ENCODE assay signal across 1 cellular context in genomic region chr9:113220467-113221002, GRCh38.
TF ChIP-seq lines count a peak whose summit lies in the region.

No MANE protein-coding gene starts in this region.

TF ChIP-seq in A549, 52 proteins besides CTCF, POLR2A, EP300 and RAD21 (continued from another document):
- TF ChIP-seq JUN (IDR thresholded peaks at IDR 0.05) (no peak), PBX3 (IDR thresholded peaks at IDR 0.05) (no peak), ZNF302 (CRISPR knock-in tag; IDR thresholded peaks at IDR 0.05) (no peak), EHF (CRISPR knock-in tag; IDR thresholded peaks at IDR 0.05) (no peak), JUNB (IDR thresholded peaks at IDR 0.05) (no peak), NFE2L2 (conservative IDR thresholded peaks at IDR 0.05; ENCODE audit: low read length) (no peak), MAX (IDR thresholded peaks at IDR 0.05) (no peak), CBX8 (IDR thresholded peaks at IDR 0.05) (no peak), ATOH8 (CRISPR knock-in tag; IDR thresholded peaks at IDR 0.05; ENCODE audit: low read depth) (no peak), SMC3 (IDR thresholded peaks at IDR 0.05) (no peak), BHLHE40 (IDR thresholded peaks at IDR 0.05; ENCODE audit: low read depth, low read length) (no peak), ELK1 (IDR thresholded peaks at IDR 0.05; ENCODE audit: low read depth, low read length) (no peak), POLR2AphosphoS2 (conservative IDR thresholded peaks at IDR 0.05; ENCODE audit: low read length) (no peak), FOSB (CRISPR knock-in tag; IDR thresholded peaks at IDR 0.05) (no peak), ZSCAN20 (CRISPR knock-in tag; IDR thresholded peaks at IDR 0.05) (no peak), CHD4 (IDR thresholded peaks at IDR 0.05; ENCODE audit: borderline replicate concordance) (no peak)
